ENCODE assay signal across 1 cellular context in genomic region chr18:41155025-41155424, GRCh38.
TF ChIP-seq lines count a peak whose summit lies in the region.

No MANE protein-coding gene starts in this region.

TF ChIP-seq in GM23338, 12 proteins besides CTCF, POLR2A, EP300 and RAD21 (continued from another document):
- TF ChIP-seq ZNF462 (CRISPR knock-in tag; IDR thresholded peaks at IDR 0.05) = no peak
TF ChIP-seq in GM23338: peak in this region for 0.
